Comparison of ENCODE assay signal across 15 cellular contexts in genomic region chr9:9645006-9645405, GRCh38.
DNase-seq lines count a peak whose midpoint lies in the region; TF ChIP-seq lines count a peak whose summit lies in the region.
"Had no signal": no experiment of that assay in that cellular context is flagged by ENCODE, and none has a peak within 500 bp of the region (broad histone marks: within the 10 kb centered on the region; RNA-seq: fewer than 3 reads in every experiment).

No MANE protein-coding gene starts in this region.

- no peaks in the 10 kb centered on the region for H4K20me1 ChIP-seq in BLaER1
- H4K20me1 ChIP-seq in OCI-LY1 (ENCODE audit: insufficient read depth, low read length): no peaks in the 10 kb centered on the region

- no peak overlapping the region for H2AFZ ChIP-seq in OCI-LY1 (ENCODE audit: low read length)
- H2AFZ ChIP-seq: GM23248 had no signal

- DNase-seq in GM12865 (ENCODE audit: low read depth) (peak; percentile 4), tibial artery (no peak), cerebellum (ENCODE audit: low spot score) (no peak)
- no peak for DNase-seq in activated naive CD4-positive, alpha-beta T cell treated with anti-CD3 and anti-CD28 coated beads, Interleukin-2, amount 50 U/mL, for 16 hours
- DNase-seq: Caco-2; CD4-positive, alpha-beta T cell; DMS79 treated with DMSO at 0.1 percent for 48 hours; GF-D8; GM23248; HCEC 1CT had no signal

- no peak overlapping the region for H3K9ac ChIP-seq in BLaER1
- no peak overlapping the region for H3K9ac ChIP-seq in OCI-LY1 (ENCODE audit: low read length)
- H3K9ac ChIP-seq: GM23248 had no signal

- no peaks in the 10 kb centered on the region for H3K79me2 ChIP-seq in OCI-LY1 (ENCODE audit: insufficient read depth, low read length)

- no peaks in the 10 kb centered on the region for H3F3A ChIP-seq in OCI-LY1 (ENCODE audit: insufficient read depth, low read length)

- H3K4me1 ChIP-seq in BLaER1 (peaks cover 15% of the 10 kb centered on the region), OCI-LY1 (ENCODE audit: insufficient read depth, low read length, severe bottlenecking) (peaks cover 83% of the 10 kb centered on the region), tibial artery (peaks cover 0 to 76% (median 16%) of the 10 kb centered on the region in 4 donors)
- H3K4me1 ChIP-seq: Caco-2 had no signal

- H3K4me3 ChIP-seq in BLaER1: no peak overlapping the region
- no peak overlapping the region for H3K4me3 ChIP-seq in GM12865 (ENCODE audit: low read depth, low read length)
- no peak overlapping the region for H3K4me3 ChIP-seq in OCI-LY1 (ENCODE audit: low read depth, low read length, poor library complexity, severe bottlenecking)
- H3K4me3 ChIP-seq in tibial artery: no peak overlapping the region
- H3K4me3 ChIP-seq: GM12878, GM23248 had no signal

- H3K9me3 ChIP-seq in BLaER1: no peaks in the 10 kb centered on the region
- H3K9me3 ChIP-seq in OCI-LY1 (ENCODE audit: low read length): no peaks in the 10 kb centered on the region
- H3K9me3 ChIP-seq in tibial artery: no peaks in the 10 kb centered on the region
- H3K9me3 ChIP-seq: Caco-2 had no signal

- H3K9me2 ChIP-seq in OCI-LY1 (ENCODE audit: low read depth, low read length): no peaks in the 10 kb centered on the region

- TF ChIP-seq CTCF in GM12865 (IDR thresholded peaks at IDR 0.05; ENCODE audit: insufficient read depth, low read depth, low read length, missing control alignments) (no peak), OCI-LY1 (IDR thresholded peaks at IDR 0.05; ENCODE audit: low read length) (no peak), tibial artery (IDR thresholded peaks at IDR 0.05) (no peak)

- peak overlapping the region; percentile 49 for H3K4me2 ChIP-seq in BLaER1
- no peak overlapping the region for H3K4me2 ChIP-seq in OCI-LY1 (ENCODE audit: low read length)

- intact Hi-C loops in tibial artery (cut with DNase I; ENCODE audit: low total_unique reads): no loop called here

- H3K27ac ChIP-seq in BLaER1: no peak overlapping the region
- peak overlapping the region; percentile 75 for H3K27ac ChIP-seq in OCI-LY1 (ENCODE audit: low read depth, low read length, poor library complexity, severe bottlenecking)
- H3K27ac ChIP-seq in tibial artery: peak overlapping the region; percentile 25 to 60
- H3K27ac ChIP-seq: C4-2B, GM23248, HL-60 had no signal

- no peaks in the 10 kb centered on the region for H3K36me3 ChIP-seq in BLaER1
- peaks cover 2% of the 10 kb centered on the region; the same call in 1 of the 2 replicates for H3K36me3 ChIP-seq in OCI-LY1 (ENCODE audit: insufficient read depth, low read length)
- H3K36me3 ChIP-seq in tibial artery: no peaks in the 10 kb centered on the region

- H3K27me3 ChIP-seq in BLaER1 (no peaks in the 10 kb centered on the region), OCI-LY1 (ENCODE audit: insufficient read depth, low read length) (no peaks in the 10 kb centered on the region), tibial artery (no peaks in the 10 kb centered on the region)
